In genomic region chr6:33249732-33250625, GRCh38 we compare ENCODE assay signal across 8 cellular contexts. TPM values are rescaled to one million over a fixed set of nuclear protein-coding genes. Genes with fewer than 3 reads are reported as not detected.
DNase-seq lines count a peak whose midpoint lies in the region; ATAC-seq lines count a peak whose summit lies in the region.

No MANE protein-coding gene starts in this region.

- H3K36me3 Mint-ChIP-seq in CD8-positive, alpha-beta memory T cell = peaks cover 0 to 31% (median 13%) of the 10 kb centered on the region in 3 donors
- H3K36me3 Mint-ChIP-seq in activated T-helper 17 cell treated with anti-CD3 and anti-CD28 coated beads, Interleukin-2, amount 50 U/mL, for 72 hours (ENCODE audit: low read depth) = peaks cover 47% of the 10 kb centered on the region

- no peaks in the 10 kb centered on the region for H3K9me3 ChIP-seq in CD8-positive, alpha-beta memory T cell (ENCODE audit: low read length)

- peaks cover 32 to 42% (median 38%) of the 10 kb centered on the region in 3 donors for H3K4me1 Mint-ChIP-seq in CD8-positive, alpha-beta memory T cell
- H3K4me1 Mint-ChIP-seq in activated T-helper 17 cell treated with anti-CD3 and anti-CD28 coated beads, Interleukin-2, amount 50 U/mL, for 72 hours = peaks cover 31% of the 10 kb centered on the region

- intact Hi-C loops in left cardiac atrium (cut with DNase I) = loop anchor here (2.0 to 10.0 kb wide), 5 partner anchors 38 to 355 kb away; no protein-coding TSS in a partner anchor

- peak overlapping the region; percentile 82 to 96 (median 89) for H3K4me3 Mint-ChIP-seq in CD8-positive, alpha-beta memory T cell
- peak overlapping the region; percentile 87 for H3K4me3 Mint-ChIP-seq in activated T-helper 17 cell treated with anti-CD3 and anti-CD28 coated beads, Interleukin-2, amount 50 U/mL, for 72 hours

- peaks cover 2 to 4% of the 10 kb centered on the region in 2 donors for H3K27me3 Mint-ChIP-seq in CD8-positive, alpha-beta memory T cell
- H3K27me3 Mint-ChIP-seq in activated T-helper 17 cell treated with anti-CD3 and anti-CD28 coated beads, Interleukin-2, amount 50 U/mL, for 72 hours = no peaks in the 10 kb centered on the region

- peak overlapping the region; percentile 95 to 98 (median 98) for H3K27ac Mint-ChIP-seq in CD8-positive, alpha-beta memory T cell
- H3K27ac Mint-ChIP-seq in activated T-helper 17 cell treated with anti-CD3 and anti-CD28 coated beads, Interleukin-2, amount 50 U/mL, for 72 hours = peak overlapping the region; percentile 93

- peaks cover 24% of the 10 kb centered on the region for H3K4me1 ChIP-seq in CD8-positive, alpha-beta memory T cell (ENCODE audit: insufficient read depth, low read length)
- peaks cover 12% of the 10 kb centered on the region for H3K4me1 ChIP-seq in rectal smooth muscle tissue (ENCODE audit: control insufficient read depth, insufficient read depth, low read length)

- peak overlapping the region; percentile 74 for H3K4me3 ChIP-seq in CD8-positive, alpha-beta memory T cell (ENCODE audit: low read length)
- H3K4me3 ChIP-seq in rectal smooth muscle tissue (ENCODE audit: low read length) = peak overlapping the region; percentile 88

- DNase-seq in CD8-positive, alpha-beta memory T cell = no peak
- DNase-seq in left cardiac atrium (peak; percentile 35), NCI-H2107 (lab: John Stamatoyannopoulos, UW) (no peak), NCI-H187 treated with DMSO at 0.1 percent for 48 hours (lab: John Stamatoyannopoulos, UW) (no peak)

- H3K27me3 ChIP-seq in CD8-positive, alpha-beta memory T cell (ENCODE audit: insufficient read depth, low read length, poor library complexity, severe bottlenecking) = no peaks in the 10 kb centered on the region
- H3K27me3 ChIP-seq in rectal smooth muscle tissue (ENCODE audit: control insufficient read depth, insufficient read depth, low read length) = no peaks in the 10 kb centered on the region

- H3K27ac ChIP-seq in CD8-positive, alpha-beta memory T cell (ENCODE audit: low read depth, low read length) = peak overlapping the region; percentile 89
- peak overlapping the region; percentile 88 for H3K27ac ChIP-seq in rectal smooth muscle tissue (ENCODE audit: low read depth, low read length)

- H3K9me3 Mint-ChIP-seq in CD8-positive, alpha-beta memory T cell = no peaks in the 10 kb centered on the region
- no peaks in the 10 kb centered on the region for H3K9me3 Mint-ChIP-seq in activated T-helper 17 cell treated with anti-CD3 and anti-CD28 coated beads, Interleukin-2, amount 50 U/mL, for 72 hours

- peaks cover 7% of the 10 kb centered on the region for H3K36me3 ChIP-seq in CD8-positive, alpha-beta memory T cell (ENCODE audit: insufficient read depth, low read length)
- no peaks in the 10 kb centered on the region for H3K36me3 ChIP-seq in rectal smooth muscle tissue (ENCODE audit: control insufficient read depth, insufficient read depth, low read length)

- peak overlapping the region; percentile 91 for H3K9ac ChIP-seq in rectal smooth muscle tissue (ENCODE audit: low read length)

- peak; percentile 1 for ATAC-seq in HG03432 (IDR thresholded peaks at IDR 0.05; ENCODE audit: unreplicated experiment)
- peak; percentile 13 for ATAC-seq in activated T-helper 17 cell treated with anti-CD3 and anti-CD28 coated beads, Interleukin-2, amount 50 U/mL, for 72 hours (replicated peaks)
- peak in 1 of 2 donors; percentile 0 for ATAC-seq in left cardiac atrium
- no peak for ATAC-seq in GM18858 (IDR thresholded peaks at IDR 0.05; ENCODE audit: unreplicated experiment)

- POLR2A ChIA-PET in CD8-positive, alpha-beta memory T cell (lab: Charles Lee) = interaction anchor here (0.5 to 4.4 kb wide), 14 partner anchors 14 to 278 kb away, joined by 3 to 26 read pairs (median 6); partner anchors contain the start of genes B3GALT4, HSD17B8, PFDN6 and RING1

- CTCF ChIA-PET in CD8-positive, alpha-beta memory T cell (lab: Charles Lee) = interaction anchor here (0.9 to 4.8 kb wide), 13 partner anchors 11 to 168 kb away, joined by 3 to 101 read pairs (median 7); partner anchors contain the start of genes CUTA, RGL2, RPS18 and VPS52

RNA-seq across cellular contexts. Expression of gene VPS52, which starts 21.7 kb away (rescaled TPM):
- total RNA-seq in CD8-positive, alpha-beta memory T cell = 10 to 100 TPM; 57.2 to 58.5 TPM
- 13.4 TPM for polyA plus RNA-seq in CD8-positive, alpha-beta memory T cell
- total RNA-seq in activated T-helper 17 cell treated with anti-CD3 and anti-CD28 coated beads, Interleukin-2, amount 50 U/mL, for 72 hours = 10 to 100 TPM; 42.5 to 43.2 TPM
- 10 to 100 TPM; 25.9 to 33.4 TPM for total RNA-seq in left cardiac atrium

RNA-seq across cellular contexts. Expression of gene RPS18, which starts 21.9 kb away (rescaled TPM):
- total RNA-seq in CD8-positive, alpha-beta memory T cell = 1,000 to 10,000 TPM; 3,797 to 3,852 TPM
- polyA plus RNA-seq in CD8-positive, alpha-beta memory T cell = 7,106 TPM
- 1,000 to 10,000 TPM; 3,349 to 4,633 TPM for total RNA-seq in activated T-helper 17 cell treated with anti-CD3 and anti-CD28 coated beads, Interleukin-2, amount 50 U/mL, for 72 hours
- 1,000 to 10,000 TPM; 1,167 to 1,230 TPM for total RNA-seq in left cardiac atrium

RNA-seq across cellular contexts. Expression of gene B3GALT4, which starts 26.9 kb away (rescaled TPM):
- total RNA-seq in CD8-positive, alpha-beta memory T cell = 1 to 10 TPM; 6.1 to 7.0 TPM
- 35.3 TPM for polyA plus RNA-seq in CD8-positive, alpha-beta memory T cell
- total RNA-seq in activated T-helper 17 cell treated with anti-CD3 and anti-CD28 coated beads, Interleukin-2, amount 50 U/mL, for 72 hours = 1 to 10 TPM; 4.0 to 5.8 TPM
- total RNA-seq in left cardiac atrium = 1 to 10 TPM; 7.5 to 9.8 TPM

RNA-seq across cellular contexts. Expression of gene WDR46, which starts 39.1 kb away (rescaled TPM):
- 100 to 1,000 TPM; 112 to 117 TPM for total RNA-seq in CD8-positive, alpha-beta memory T cell
- 76.0 TPM for polyA plus RNA-seq in CD8-positive, alpha-beta memory T cell
- total RNA-seq in activated T-helper 17 cell treated with anti-CD3 and anti-CD28 coated beads, Interleukin-2, amount 50 U/mL, for 72 hours = 10 to 100 TPM; 51.2 to 98.7 TPM
- 10 to 100 TPM; 19.0 to 31.6 TPM for total RNA-seq in left cardiac atrium

RNA-seq across cellular contexts. Expression of gene PFDN6, which starts 39.4 kb away (rescaled TPM):
- total RNA-seq in CD8-positive, alpha-beta memory T cell = 100 to 1,000 TPM; 118 to 119 TPM
- polyA plus RNA-seq in CD8-positive, alpha-beta memory T cell = 37.4 TPM
- total RNA-seq in activated T-helper 17 cell treated with anti-CD3 and anti-CD28 coated beads, Interleukin-2, amount 50 U/mL, for 72 hours = 10 to 100 TPM; 57.9 to 81.2 TPM
- total RNA-seq in left cardiac atrium = 10 to 100 TPM; 43.9 to 47.5 TPM
